In the genomic region with DNA sequence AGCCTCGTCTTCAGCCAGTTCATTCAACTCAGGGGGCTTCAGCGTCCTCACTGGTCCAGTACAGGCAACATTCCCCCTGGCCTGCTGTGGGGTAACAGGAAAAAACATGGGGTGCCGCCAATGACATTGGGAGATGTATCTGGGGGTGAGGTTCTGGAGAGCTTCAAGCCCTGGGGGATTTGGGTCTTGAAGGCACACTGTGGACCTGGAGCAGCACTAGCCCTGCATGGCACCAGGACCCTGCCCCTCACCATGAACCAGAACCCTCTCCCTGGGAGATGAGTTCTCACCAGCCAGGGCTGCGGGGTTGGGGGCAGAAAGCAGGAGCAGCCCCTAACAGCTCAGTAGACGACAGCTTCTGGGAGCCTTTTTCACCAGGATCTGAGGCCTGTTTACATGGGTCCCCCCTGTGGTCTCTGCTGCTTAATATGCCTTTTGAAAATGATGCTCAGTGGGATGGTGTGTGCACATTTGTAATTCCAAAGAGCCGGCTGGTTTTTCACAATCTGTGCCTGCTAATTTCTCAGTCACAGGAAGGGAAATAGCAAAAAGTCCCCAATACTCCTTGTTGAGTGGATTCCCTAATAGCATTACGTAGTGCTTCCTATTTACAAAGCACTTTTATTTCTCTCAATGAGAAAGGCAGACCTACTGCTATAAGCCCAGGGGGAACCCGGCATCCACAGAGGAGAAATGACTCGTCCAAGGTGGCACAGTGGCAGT, we compare ENCODE assay signal across 1 cellular context.
TF ChIP-seq lines count a peak whose summit lies in the region.

No MANE protein-coding gene starts in this region.

TF ChIP-seq in GM23338, 12 proteins besides CTCF, POLR2A, EP300 and RAD21 (continued from another document):
- TF ChIP-seq EZH2phosphoT487 (IDR thresholded peaks at IDR 0.05; ENCODE audit: unreplicated experiment) (no peak), EZH2 (IDR thresholded peaks at IDR 0.05; ENCODE audit: low read depth, unreplicated experiment) (no peak), POLR2AphosphoS5 (IDR thresholded peaks at IDR 0.05; ENCODE audit: low read depth) (no peak), REST (IDR thresholded peaks at IDR 0.05; ENCODE audit: unreplicated experiment) (no peak), NANOG (IDR thresholded peaks at IDR 0.05; ENCODE audit: borderline replicate concordance) (no peak), ETS1 (IDR thresholded peaks at IDR 0.05) (no peak), STAT1 (IDR thresholded peaks at IDR 0.05; ENCODE audit: unreplicated experiment) (no peak), ZNF114 (CRISPR knock-in tag; IDR thresholded peaks at IDR 0.05) (no peak), ZNF331 (CRISPR knock-in tag; IDR thresholded peaks at IDR 0.05; ENCODE audit: low read depth) (no peak)
